In genomic region chr11:128054323-128054910, GRCh38 we compare ENCODE assay signal across 9 cellular contexts.
A peak's percentile ranks its signal among the peaks of the same experiment; 100 is the strongest.
DNase-seq lines count a peak whose midpoint lies in the region; ATAC-seq, FAIRE-seq and TF ChIP-seq lines count a peak whose summit lies in the region.
"Had no signal": no experiment of that assay in that cellular context is flagged by ENCODE, and none has a peak within 500 bp of the region (broad histone marks: within the 10 kb centered on the region; RNA-seq: fewer than 3 reads in every experiment).

No MANE protein-coding gene starts in this region.

- no peaks in the 10 kb centered on the region for H3K27me3 ChIP-seq in CD4-positive, alpha-beta T cell (ENCODE audit: control insufficient read depth, insufficient read depth, low read length)
- H3K27me3 ChIP-seq in astrocyte (ENCODE audit: insufficient read depth, low read length) (no peaks in the 10 kb centered on the region), pancreas (peaks cover 0 to 4% (median 0%) of the 10 kb centered on the region in 4 donors), left lung (no peaks in the 10 kb centered on the region)
- H3K27me3 ChIP-seq: heart right ventricle had no signal

- H3K4me1 ChIP-seq in astrocyte (ENCODE audit: insufficient read depth, low read length): peaks cover 25% of the 10 kb centered on the region
- no peaks in the 10 kb centered on the region for H3K4me1 ChIP-seq in pancreas
- peaks cover 0 to 27% of the 10 kb centered on the region in 2 donors for H3K4me1 ChIP-seq in left lung

- DNase-seq in CD4-positive, alpha-beta T cell: no peak
- DNase-seq in astrocyte (ENCODE audit: low read depth): peak; percentile 55
- no peak for DNase-seq in dedifferentiated amniotic fluid mesenchymal stem cell (ENCODE audit: extremely low spot score)
- DNase-seq in left colon: no peak
- no peak for DNase-seq in pancreas
- DNase-seq in left lung: no peak
- DNase-seq: heart right ventricle had no signal

- intact Hi-C loops in CD4-positive, alpha-beta T cell (cut with DNase I, micrococcal nuclease): no loop called here
- intact Hi-C loops in left colon (cut with DNase I, micrococcal nuclease) (no loop called here), pancreas (cut with DNase I) (no loop called here), left lung (cut with DNase I) (no loop called here)

- POLR2A ChIA-PET in CD4-positive, alpha-beta T cell (lab: Charles Lee): interaction anchor here (1.0 to 8.0 kb wide), 2 partner anchors 15 to 18 kb away, joined by 3 to 83 read pairs; no protein-coding TSS in a partner anchor

- WGBS in pancreas, 2 donors: 66 to 84% methylated on average over 2 of the region's 2 CpGs

- H3K9ac ChIP-seq in astrocyte (ENCODE audit: low read length): no peak overlapping the region

- H3K4me3 ChIP-seq in astrocyte (ENCODE audit: insufficient read depth, low read depth, low read length) (no peak overlapping the region), pancreas (no peak overlapping the region), left lung (no peak overlapping the region)
- H3K4me3 ChIP-seq: heart right ventricle had no signal

- H3K9me3 Mint-ChIP-seq in CD4-positive, alpha-beta T cell: no peaks in the 10 kb centered on the region
- no peaks in the 10 kb centered on the region for H3K9me3 Mint-ChIP-seq in astrocyte (ENCODE audit: unreplicated experiment)

- ATAC-seq in CD4-positive, alpha-beta T cell (ENCODE audit: poor library complexity): peak; percentile 35
- ATAC-seq in GM19438 (IDR thresholded peaks at IDR 0.05; ENCODE audit: low read depth, unreplicated experiment) (peak; percentile 60), HG03354 (IDR thresholded peaks at IDR 0.05; ENCODE audit: poor library complexity, severe bottlenecking, unreplicated experiment) (peak; percentile 70), left colon (no peak), pancreas (no peak), left lung (no peak)
- ATAC-seq: heart right ventricle had no signal

- no peaks in the 10 kb centered on the region for H3K9me3 ChIP-seq in CD4-positive, alpha-beta T cell (ENCODE audit: control insufficient read depth, low read length)
- H3K9me3 ChIP-seq in astrocyte (ENCODE audit: insufficient read depth, low read depth, low read length) (no peaks in the 10 kb centered on the region), pancreas (no peaks in the 10 kb centered on the region), left lung (no peaks in the 10 kb centered on the region)
- H3K9me3 ChIP-seq: heart right ventricle had no signal

- H3K27me3 Mint-ChIP-seq in CD4-positive, alpha-beta T cell: no peaks in the 10 kb centered on the region
- no peaks in the 10 kb centered on the region for H3K27me3 Mint-ChIP-seq in astrocyte (ENCODE audit: low read depth, unreplicated experiment)

- H2AFZ ChIP-seq in astrocyte (ENCODE audit: low read depth, low read length): peak overlapping the region; percentile 39

- CTCF ChIA-PET in CD4-positive, alpha-beta T cell (lab: Charles Lee): interaction anchor here (0.8 to 1.6 kb wide), 2 partner anchors 103 to 722 kb away, joined by 3 to 4 read pairs; no protein-coding TSS in a partner anchor

- no peaks in the 10 kb centered on the region for H3K79me2 ChIP-seq in astrocyte (ENCODE audit: insufficient read depth, low read length)

- H3K4me1 Mint-ChIP-seq in CD4-positive, alpha-beta T cell (ENCODE audit: low read depth): peaks cover 67% of the 10 kb centered on the region
- peaks cover 18% of the 10 kb centered on the region for H3K4me1 Mint-ChIP-seq in astrocyte (ENCODE audit: low read depth, unreplicated experiment)

- no peaks in the 10 kb centered on the region for H3K36me3 Mint-ChIP-seq in CD4-positive, alpha-beta T cell (ENCODE audit: low read depth)
- H3K36me3 Mint-ChIP-seq in astrocyte (ENCODE audit: low read depth, unreplicated experiment): no peaks in the 10 kb centered on the region

- FAIRE-seq in astrocyte (lab: Jason Lieb, UNC): no peak
- FAIRE-seq in pancreas (lab: Jason Lieb, UNC): no peak

- no peak overlapping the region for H3K4me2 ChIP-seq in astrocyte (ENCODE audit: low read length)

- H3K27ac ChIP-seq in CD4-positive, alpha-beta T cell (ENCODE audit: low read depth, low read length): peak overlapping the region; percentile 61
- peak overlapping the region; percentile 71 for H3K27ac ChIP-seq in astrocyte (ENCODE audit: low read depth, low read length)
- H3K27ac ChIP-seq in pancreas: no peak overlapping the region
- H3K27ac ChIP-seq in left lung: peak overlapping the region in 1 of 2 donors; percentile 42

- TF ChIP-seq CTCF in CD4-positive, alpha-beta T cell (IDR thresholded peaks at IDR 0.05): no peak
- TF ChIP-seq CTCF in astrocyte (IDR thresholded peaks at IDR 0.05; ENCODE audit: insufficient read depth, low read depth, low read length): no peak
- no peak for TF ChIP-seq CTCF in pancreas (IDR thresholded peaks at IDR 0.05)
- TF ChIP-seq CTCF in left lung (IDR thresholded peaks at IDR 0.05): no peak

- no peaks in the 10 kb centered on the region for H4K20me1 ChIP-seq in astrocyte (ENCODE audit: insufficient read depth, low read length)

- no peaks in the 10 kb centered on the region for H3K36me3 ChIP-seq in astrocyte (ENCODE audit: insufficient read depth, low read length)
- no peaks in the 10 kb centered on the region for H3K36me3 ChIP-seq in pancreas
- H3K36me3 ChIP-seq in left lung: no peaks in the 10 kb centered on the region
- H3K36me3 ChIP-seq: heart right ventricle had no signal

- peak overlapping the region; percentile 86 for H3K4me3 Mint-ChIP-seq in CD4-positive, alpha-beta T cell
- H3K4me3 Mint-ChIP-seq in astrocyte (ENCODE audit: unreplicated experiment): no peak overlapping the region

- H3K27ac Mint-ChIP-seq in CD4-positive, alpha-beta T cell: peak overlapping the region; percentile 74
- H3K27ac Mint-ChIP-seq in astrocyte (ENCODE audit: unreplicated experiment): peak overlapping the region; percentile 95

Comparison
In these comparisons a context has a peak if more than half of its experiments do, and no peak if none do; other contexts are left out.
1. ATAC-seq: peak in CD4-positive, alpha-beta T cell (single experiment), GM19438 (single experiment) and HG03354 (single experiment); none in left colon (single experiment), pancreas (0 of 4) and left lung (single experiment).
2. H3K27ac ChIP-seq: peak in CD4-positive, alpha-beta T cell (single experiment) and astrocyte (single experiment); none in pancreas (0 of 4).